14 cellular contexts compared by ENCODE assay signal in genomic region chr4:26867914-26868684, GRCh38. TPM values are rescaled to one million over a fixed set of nuclear protein-coding genes. Genes with fewer than 3 reads are reported as not detected.
DNase-seq lines count a peak whose midpoint lies in the region; ATAC-seq and FAIRE-seq lines count a peak whose summit lies in the region.
"Had no signal": no experiment of that assay in that cellular context is flagged by ENCODE, and none has a peak within 500 bp of the region (broad histone marks: within the 10 kb centered on the region; RNA-seq: fewer than 3 reads in every experiment).

No MANE protein-coding gene starts in this region.

- intact Hi-C loops in CD4-positive, alpha-beta memory T cell (cut with micrococcal nuclease), result loop anchor here (10.0 kb wide), 2 partner anchors 47 to 673 kb away; no protein-coding TSS in a partner anchor
- intact Hi-C loops in aorta (cut with DNase I), result loop anchor here (10.0 kb wide), 3 partner anchors 137 to 843 kb away; partner anchors contain the start of gene RBPJ (in 2 of the 2)

- H3K4me1 ChIP-seq in CD4-positive, alpha-beta memory T cell (ENCODE audit: insufficient read depth, low read length), result peaks cover 86% of the 10 kb centered on the region
- H3K4me1 ChIP-seq in aorta (ENCODE audit: control insufficient read depth in 1 of 2, insufficient read depth in 2 of 2, low read length in 2 of 2), result peaks cover 2 to 4% of the 10 kb centered on the region in 2 donors

- FAIRE-seq in urothelium cell line (lab: Jason Lieb, UNC), result no peak
- FAIRE-seq: D721Med, GM12892 had no signal

- H3K9me3 ChIP-seq in CD4-positive, alpha-beta memory T cell (ENCODE audit: control insufficient read depth in 1 of 2, low read length in 2 of 2), result no peaks in the 10 kb centered on the region
- no peaks in the 10 kb centered on the region for H3K9me3 ChIP-seq in aorta (ENCODE audit: control insufficient read depth, low read length)

- no peak overlapping the region for H3K4me3 ChIP-seq in CD4-positive, alpha-beta memory T cell (ENCODE audit: low read length in 2 of 2)
- no peak overlapping the region for H3K4me3 ChIP-seq in aorta (ENCODE audit: low read length in 2 of 2)

- WGBS in aorta, 2 donors, result 47 to 53% methylated on average over 3 of the region's 3 CpGs

- CTCF ChIA-PET in CD4-positive, alpha-beta memory T cell (lab: Charles Lee; ENCODE audit: partially characterized antibody), result interaction anchor here (1.0 to 3.2 kb wide), 6 partner anchors 10 to 141 kb away, joined by 3 to 17 read pairs (median 6); no protein-coding TSS in a partner anchor

- no peaks in the 10 kb centered on the region for H3K36me3 ChIP-seq in CD4-positive, alpha-beta memory T cell (ENCODE audit: insufficient read depth, low read length)
- no peaks in the 10 kb centered on the region for H3K36me3 ChIP-seq in aorta (ENCODE audit: control insufficient read depth in 1 of 2, insufficient read depth in 2 of 2, low read length in 1 of 2)

- no peak overlapping the region for H3K27ac ChIP-seq in CD4-positive, alpha-beta memory T cell (ENCODE audit: low read depth, low read length)
- no peak overlapping the region for H3K27ac ChIP-seq in aorta (ENCODE audit: low read depth in 1 of 2, low read length in 2 of 2)

- H3K27me3 ChIP-seq in CD4-positive, alpha-beta memory T cell (ENCODE audit: insufficient read depth, low read length), result no peaks in the 10 kb centered on the region
- no peaks in the 10 kb centered on the region for H3K27me3 ChIP-seq in aorta (ENCODE audit: control insufficient read depth in 1 of 2, insufficient read depth in 2 of 2, low read length in 1 of 2)

- DNase-seq in CD4-positive, alpha-beta memory T cell, result no peak
- no peak for DNase-seq in central memory CD8-positive, alpha-beta T cell (ENCODE audit: low spot score in 2 of 2)
- DNase-seq in naive B cell (no peak), NCI-H526 treated with DMSO at 0.1 percent for 48 hours (lab: John Stamatoyannopoulos, UW) (no peak), aorta (no peak), urothelium cell line (ENCODE audit: low spot score) (no peak)
- DNase-seq: foreskin melanocyte, MM.1S, NCI-H524 treated with DMSO at 0.1 percent for 48 hours had no signal

- POLR2A ChIA-PET in CD4-positive, alpha-beta memory T cell (lab: Charles Lee; ENCODE audit: partially characterized antibody), result interaction anchor here (2.0 to 7.0 kb wide), 2 partner anchors 7 to 17 kb away, joined by 5 to 74 read pairs; partner anchors contain the start of gene STIM2

- no peak for ATAC-seq in central memory CD8-positive, alpha-beta T cell (replicated peaks; ENCODE audit: extremely low read depth, poor library complexity, severe bottlenecking)
- ATAC-seq in naive B cell (ENCODE audit: low read depth in 2 of 2), result peak; percentile 13 to 18
- ATAC-seq in HG03565 (IDR thresholded peaks at IDR 0.05; ENCODE audit: unreplicated experiment), result no peak
- no peak for ATAC-seq in aorta (ENCODE audit: low FRiP score)
- ATAC-seq: sciatic nerve had no signal

- peaks cover 63 to 88% (median 76%) of the 10 kb centered on the region in 4 donors for H3K4me1 Mint-ChIP-seq in CD4-positive, alpha-beta memory T cell
- H3K4me1 Mint-ChIP-seq in IgD-negative memory B cell, result peaks cover 45 to 71% (median 64%) of the 10 kb centered on the region in 3 donors
- peaks cover 78% of the 10 kb centered on the region for H3K4me1 Mint-ChIP-seq in central memory CD8-positive, alpha-beta T cell
- peaks cover 58 to 86% (median 84%) of the 10 kb centered on the region in 3 donors for H3K4me1 Mint-ChIP-seq in naive B cell

- H3K4me3 Mint-ChIP-seq in CD4-positive, alpha-beta memory T cell, result peak overlapping the region in 6 of 8 donors; percentile 7 to 67 (median 59)
- H3K4me3 Mint-ChIP-seq in IgD-negative memory B cell, result peak overlapping the region in 3 of 4 donors; percentile 5 to 26 (median 14)
- H3K4me3 Mint-ChIP-seq in central memory CD8-positive, alpha-beta T cell, result peak overlapping the region; percentile 36
- H3K4me3 Mint-ChIP-seq in naive B cell, result peak overlapping the region; percentile 2 to 69 (median 56)

- no peaks in the 10 kb centered on the region for H3K27me3 Mint-ChIP-seq in CD4-positive, alpha-beta memory T cell
- no peaks in the 10 kb centered on the region for H3K27me3 Mint-ChIP-seq in IgD-negative memory B cell
- no peaks in the 10 kb centered on the region for H3K27me3 Mint-ChIP-seq in central memory CD8-positive, alpha-beta T cell
- no peaks in the 10 kb centered on the region for H3K27me3 Mint-ChIP-seq in naive B cell

- H3K9me3 Mint-ChIP-seq in CD4-positive, alpha-beta memory T cell, result peaks cover 0 to 1% (median 0%) of the 10 kb centered on the region in 8 donors
- H3K9me3 Mint-ChIP-seq in IgD-negative memory B cell (no peaks in the 10 kb centered on the region), naive B cell (no peaks in the 10 kb centered on the region)
- H3K9me3 Mint-ChIP-seq in central memory CD8-positive, alpha-beta T cell, result no peaks in the 10 kb centered on the region

- H3K36me3 Mint-ChIP-seq in CD4-positive, alpha-beta memory T cell, result peaks cover 4 to 6% of the 10 kb centered on the region in 2 donors
- H3K36me3 Mint-ChIP-seq in IgD-negative memory B cell, result peaks cover 6% of the 10 kb centered on the region
- peaks cover 19% of the 10 kb centered on the region for H3K36me3 Mint-ChIP-seq in central memory CD8-positive, alpha-beta T cell (ENCODE audit: insufficient read depth)
- H3K36me3 Mint-ChIP-seq in naive B cell, result peaks cover 0 to 6% of the 10 kb centered on the region in 2 donors

- H3K27ac Mint-ChIP-seq in CD4-positive, alpha-beta memory T cell, result peak overlapping the region in 6 of 7 donors; percentile 37 to 85 (median 64)
- peak overlapping the region in 1 of 3 donors; percentile 15 for H3K27ac Mint-ChIP-seq in IgD-negative memory B cell
- peak overlapping the region; percentile 17 for H3K27ac Mint-ChIP-seq in central memory CD8-positive, alpha-beta T cell (ENCODE audit: low read depth)
- H3K27ac Mint-ChIP-seq in naive B cell, result peak overlapping the region; percentile 2 to 73 (median 38)

RNA-seq across cellular contexts. Expression of gene STIM2, which starts 7.5 kb away (rescaled TPM):
- 10 to 100 TPM; 84.6 to 91.7 TPM for total RNA-seq in CD4-positive, alpha-beta memory T cell
- 10 to 100 TPM; 23.8 to 40.7 TPM for polyA plus RNA-seq in CD4-positive, alpha-beta memory T cell
- polyA plus RNA-seq in IgD-negative memory B cell (22.4 TPM), naive B cell (ENCODE audit: low read depth in 6 of 6) (10 to 100 TPM; 35.5 to 63.2 (median 46.0) TPM), aorta (1 to 10 TPM; 5.0 to 9.4 TPM)
- total RNA-seq in aorta, result 10 to 100 TPM; 16.1 to 31.2 TPM

Comparison
In these comparisons a context has a peak if more than half of its experiments do, and no peak if none do; other contexts are left out.
1. ATAC-seq: peak in naive B cell (2 of 2); none in central memory CD8-positive, alpha-beta T cell (single experiment), HG03565 (single experiment) and aorta (single experiment).
2. Peak in every context shown above with its lines, with median percentiles within 50 percentile points of each other: H3K4me3 Mint-ChIP-seq.